ENCODE assay signal across 15 cellular contexts in the genomic region with DNA sequence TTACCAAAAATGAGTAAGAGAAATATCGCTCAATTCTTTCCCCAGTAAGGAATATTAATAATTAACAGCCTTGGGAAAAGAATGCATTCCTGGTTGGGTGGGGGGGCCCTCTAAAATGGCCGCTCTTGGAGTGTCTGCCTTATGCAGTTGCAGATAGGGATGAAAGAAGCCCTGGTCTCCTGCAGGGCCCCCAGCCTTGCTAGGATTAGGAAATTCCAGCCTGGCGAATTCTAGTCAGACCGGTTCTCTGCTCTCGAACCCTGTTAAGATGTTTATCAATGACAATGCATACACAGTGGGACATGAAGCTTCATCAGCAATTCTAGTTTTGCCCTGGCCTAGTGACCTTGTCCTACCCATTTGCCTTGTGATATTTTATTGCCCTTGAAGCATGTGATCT.
"Had no signal": no experiment of that assay in that cellular context is flagged by ENCODE, and none has a peak within 500 bp of the region (broad histone marks: within the 10 kb centered on the region; RNA-seq: fewer than 3 reads in every experiment).

No MANE protein-coding gene starts in this region.

- H3K27ac ChIP-seq: brain microvascular endothelial cell, left lung, stomach, thoracic aorta, upper lobe of right lung had no signal

- H3K4me3 ChIP-seq: left lung, mucosa of descending colon, stomach, thoracic aorta, upper lobe of right lung had no signal

- H3K27me3 ChIP-seq: brain microvascular endothelial cell, left lung, stomach, upper lobe of right lung had no signal

- ATAC-seq: activated CD4-positive, CD25-positive, alpha-beta regulatory T cell treated with anti-CD3 and anti-CD28 coated beads, Interleukin-2, amount 50 U/mL, for 24 hours; left lung; mucosa of descending colon; naive thymus-derived CD4-positive, alpha-beta T cell; upper lobe of right lung had no signal

- H3K36me3 ChIP-seq: brain microvascular endothelial cell, left lung, stomach, thoracic aorta, upper lobe of right lung had no signal

- DNase-seq: anterior cingulate cortex; brain microvascular endothelial cell; cortex of kidney; effector CD4-positive, alpha-beta T cell; foreskin fibroblast; left lung; mammary epithelial cell; mucosa of descending colon; naive thymus-derived CD4-positive, alpha-beta T cell; stimulated activated CD4-positive, alpha-beta T cell treated with anti-CD3 and anti-CD28 coated beads, Interleukin-12 subunit alpha, Interleukin-12 subunit beta, amount 100 ng/mL, for 4 hours; stimulated activated CD4-positive, alpha-beta T cell treated with anti-CD3 and anti-CD28 coated beads, Interleukin-2, amount 100 ng/mL, for 24 hours; stomach; upper lobe of right lung had no signal

- H3K9me3 ChIP-seq: mucosa of descending colon, thoracic aorta, upper lobe of right lung had no signal

- H3K4me1 ChIP-seq: left lung, stomach, upper lobe of right lung had no signal
